ENCODE assay signal across 9 cellular contexts in genomic region chr20:37347347-37347823, GRCh38. TPM values are rescaled to one million over a fixed set of nuclear protein-coding genes. Genes with fewer than 3 reads are reported as not detected.
A peak's percentile ranks its signal among the peaks of the same experiment; 100 is the strongest.
DNase-seq lines count a peak whose midpoint lies in the region; ATAC-seq, FAIRE-seq and TF ChIP-seq lines count a peak whose summit lies in the region.
"Had no signal": no experiment of that assay in that cellular context is flagged by ENCODE, and none has a peak within 500 bp of the region (broad histone marks: within the 10 kb centered on the region; RNA-seq: fewer than 3 reads in every experiment).

No MANE protein-coding gene starts in this region.

- CTCF ChIA-PET in HepG2 (lab: Yijun Ruan, JAX; ENCODE audit: low intra/inter-chr PET ratio, low total read pairs): no interaction called here

- peaks cover 58% of the 10 kb centered on the region for H4K20me1 ChIP-seq in HepG2 (ENCODE audit: insufficient read depth, low read length)

- no peak for TF ChIP-seq RAD21 in HepG2 (CRISPR knock-in tag; IDR thresholded peaks at IDR 0.05)

- ATAC-seq in HepG2 (no peak), right lobe of liver (no peak), GM18502 (IDR thresholded peaks at IDR 0.05; ENCODE audit: poor library complexity, unreplicated experiment) (no peak)

- in situ Hi-C loops in HepG2 (cut with HindIII; ENCODE audit: extremely low pct_ligation_motif_present, low pct_unique_long_range_greater_than_20kb) (no loop called here), astrocyte of the spinal cord (cut with HindIII; ENCODE audit: low sequenced_read_pairs) (no loop called here)

- H3K79me2 ChIP-seq in HepG2 (ENCODE audit: insufficient read depth, low read length): peaks cover 70% of the 10 kb centered on the region

- H3K9ac ChIP-seq in HepG2 (ENCODE audit: insufficient read depth, low read depth, low read length): peak overlapping the region; percentile 77; the same call in 1 of the 2 replicates
- H3K9ac ChIP-seq: KMS-11 had no signal

- intact Hi-C loops in HepG2 (cut with micrococcal nuclease; ENCODE audit: unreplicated experiment) (no loop called here), right lobe of liver (cut with DNase I) (no loop called here), vagina (cut with DNase I) (no loop called here)

- H3K4me3 ChIP-seq in HepG2 (replicated peaks in 1 of 3; ENCODE audit: insufficient read depth in 1 of 3, low read depth in 2 of 3, low read length in 3 of 3): peak overlapping the region in 2 of 3 experiments; percentile 78 to 80; a peak in 1 of 6 replicates
- H3K4me3 ChIP-seq in right lobe of liver: no peak overlapping the region
- peak overlapping the region; percentile 54 for H3K4me3 ChIP-seq in astrocyte of the spinal cord (ENCODE audit: low read depth, low read length)
- H3K4me3 ChIP-seq in mesodermal cell (ENCODE audit: extremely low read depth, insufficient read depth, low read length, poor library complexity, severe bottlenecking): peak overlapping the region; percentile 67
- H3K4me3 ChIP-seq in vagina: peak overlapping the region; percentile 84 to 88

- peaks cover 77% of the 10 kb centered on the region for H3K4me1 ChIP-seq in HepG2 (ENCODE audit: insufficient read depth, low read length)
- H3K4me1 ChIP-seq in right lobe of liver: peaks cover 0 to 12% (median 3%) of the 10 kb centered on the region in 4 donors
- H3K4me1 ChIP-seq in mesodermal cell (ENCODE audit: control insufficient read depth, insufficient read depth, low read length, poor library complexity, severe bottlenecking): peaks cover 18% of the 10 kb centered on the region
- peaks cover 63% of the 10 kb centered on the region for H3K4me1 ChIP-seq in vagina

- TF ChIP-seq POLR2A in HepG2 (IDR thresholded peaks at IDR 0.05; ENCODE audit: insufficient read depth in 1 of 2, low read depth in 2 of 2, low read length in 2 of 2) (no peak), right lobe of liver (IDR thresholded peaks at IDR 0.05) (no peak), vagina (IDR thresholded peaks at IDR 0.05) (no peak)

- H3K9me3 ChIP-seq in HepG2 (ENCODE audit: low read length) (no peaks in the 10 kb centered on the region), right lobe of liver (no peaks in the 10 kb centered on the region), mesodermal cell (ENCODE audit: control insufficient read depth, low read length) (no peaks in the 10 kb centered on the region), vagina (no peaks in the 10 kb centered on the region)

- no peak overlapping the region for H2AFZ ChIP-seq in HepG2 (ENCODE audit: low read length)

- H3K27ac ChIP-seq in HepG2 (ENCODE audit: extremely low read length, insufficient read depth, low read length) (no peak overlapping the region), right lobe of liver (no peak overlapping the region), mesodermal cell (ENCODE audit: low read depth, low read length, severe bottlenecking) (peak overlapping the region; percentile 19), vagina (peak overlapping the region; percentile 94)
- H3K27ac ChIP-seq: KMS-11 had no signal

- TSS peak; percentile 35 for BruUV-seq in HepG2 (replicated peaks; lab: Mats Ljungman, UMichigan)

- H3K36me3 ChIP-seq in HepG2 (replicated peaks in 1 of 2; ENCODE audit: control insufficient read depth in 1 of 2, insufficient read depth in 2 of 2, low read length in 2 of 2) (peaks cover 19 to 46% of the 10 kb centered on the region in 2 experiments), right lobe of liver (no peaks in the 10 kb centered on the region), mesodermal cell (ENCODE audit: control insufficient read depth, insufficient read depth, low read length) (peaks cover 55% of the 10 kb centered on the region), vagina (no peaks in the 10 kb centered on the region)

- POLR2A ChIA-PET in HepG2 (lab: Yijun Ruan, JAX): interaction anchor here (0.8 to 4.0 kb wide), 7 partner anchors 8 to 58 kb away, joined by 3 to 59 read pairs (median 7); partner anchors contain the start of gene MANBAL

- peak overlapping the region; percentile 72 for H3K4me2 ChIP-seq in HepG2 (ENCODE audit: low read depth, low read length)
- H3K4me2 ChIP-seq: KMS-11 had no signal

- H3K27me3 ChIP-seq in HepG2 (ENCODE audit: control insufficient read depth in 1 of 2, insufficient read depth in 2 of 2, low read length in 2 of 2): peaks cover 0 to 5% of the 10 kb centered on the region in 2 experiments; a peak in 1 of 5 replicates
- H3K27me3 ChIP-seq in right lobe of liver: no peaks in the 10 kb centered on the region
- no peaks in the 10 kb centered on the region for H3K27me3 ChIP-seq in vagina

- no peak for FAIRE-seq in HepG2 (lab: Jason Lieb, UNC)

- DNase-seq in HepG2 (ENCODE audit: low spot score) (no peak), right lobe of liver (no peak), astrocyte of the spinal cord (ENCODE audit: low read depth, low spot score) (no peak), vagina (ENCODE audit: extremely low spot score in 2 of 2) (no peak), NCI-H774 (lab: John Stamatoyannopoulos, UW) (no peak), HT-29 (ENCODE audit: low spot score) (no peak)

- TF ChIP-seq EP300 in HepG2 (IDR thresholded peaks at IDR 0.05; ENCODE audit: low read depth in 2 of 2, low read length in 2 of 2): no peak
- TF ChIP-seq EP300 in HepG2 (CRISPR knock-in tag; IDR thresholded peaks at IDR 0.05; ENCODE audit: borderline replicate concordance): no peak

- 95% methylated on average over 7 of the region's 7 CpGs for whole genome bisulfite sequencing in HepG2 (ENCODE audit: low lambda C conversion rate)
- WGBS in right lobe of liver (ENCODE audit: insufficient coverage, low coverage, low lambda C conversion rate, missing lambda C conversion rate): 96% methylated on average over 4 of the region's 7 CpGs
- WGBS in mesodermal cell (ENCODE audit: insufficient coverage in 2 of 2), 2 experiments: 93 to 100% methylated on average over 4 to 5 of the region's 7 CpGs

- TF ChIP-seq CTCF in HepG2 (CRISPR knock-in tag; IDR thresholded peaks at IDR 0.05) (no peak), right lobe of liver (IDR thresholded peaks at IDR 0.05) (no peak), astrocyte of the spinal cord (IDR thresholded peaks at IDR 0.05; ENCODE audit: low read depth, low read length) (no peak), vagina (IDR thresholded peaks at IDR 0.05) (no peak)

RNA-seq across cellular contexts. Expression of gene SRC, which starts 1.4 kb away (rescaled TPM):
- 54.7 and 59.7 TPM in 2 replicates for total RNA-seq in HepG2 (2016; rRNA removed; fragmentation: Illumina TruSeq; extraction: Trizol)
- total RNA-seq in HepG2 (2016; cell fraction: cytosol; rRNA removed; fragmentation: Illumina TruSeq; extraction: Trizol; ENCODE audit: low read depth): 18.4 and 21.0 TPM in 2 replicates
- total RNA-seq in HepG2 (2016; cell fraction: insoluble cytoplasmic fraction; rRNA removed; fragmentation: Illumina TruSeq; extraction: Trizol): 48.2 and 56.8 TPM in 2 replicates
- 25.3 and 30.3 TPM in 2 replicates for total RNA-seq in HepG2 (2016; cell fraction: membrane; rRNA removed; fragmentation: Illumina TruSeq; extraction: Trizol)
- total RNA-seq in HepG2 (2016; cell fraction: nucleus; rRNA removed; fragmentation: Illumina TruSeq; extraction: Trizol): 60.1 and 65.6 TPM in 2 replicates
- polyA plus RNA-seq in HepG2 (2011; rRNA removed): 192 and 229 TPM in 2 replicates
- polyA plus RNA-seq in HepG2 (2011; cell fraction: cytosol; rRNA removed): 97.4 and 112 TPM in 2 replicates
- polyA plus RNA-seq in HepG2 (2011; cell fraction: nucleus; rRNA removed): 448 and 459 TPM in 2 replicates
- 148 and 158 TPM in 2 replicates for polyA plus RNA-seq in HepG2 (2012)
- polyA plus RNA-seq in HepG2 (2016; cell fraction: cytosol; fragmentation: Illumina TruSeq; extraction: Trizol; ENCODE audit: low read depth): 3.4 and 4.0 TPM in 2 replicates
- 43.5 and 52.9 TPM in 2 replicates for polyA plus RNA-seq in HepG2 (2016; cell fraction: insoluble cytoplasmic fraction; fragmentation: Illumina TruSeq; extraction: Trizol; ENCODE audit: low read depth)
- 13.5 and 16.0 TPM in 2 replicates for polyA plus RNA-seq in HepG2 (2016; cell fraction: membrane; fragmentation: Illumina TruSeq; extraction: Trizol; ENCODE audit: low read depth)
- polyA plus RNA-seq in HepG2 (2016; cell fraction: nucleus; fragmentation: Illumina TruSeq; extraction: Trizol; ENCODE audit: insufficient read depth, low read depth): 92.1 and 101 TPM in 2 replicates
- polyA minus RNA-seq in HepG2 (2011; rRNA and poly(A)+ RNA removed; ENCODE audit: low replicate concordance): 0.87 and 280 TPM in 2 replicates
- polyA minus RNA-seq in HepG2 (2011; cell fraction: cytosol; rRNA and poly(A)+ RNA removed): 92.5 and 127 TPM in 2 replicates
- polyA minus RNA-seq in HepG2 (2011; cell fraction: nucleus; rRNA and poly(A)+ RNA removed): 209 and 267 TPM in 2 replicates
- total RNA-seq in right lobe of liver: 10 to 100 TPM in 4 of 6 experiments, 1 to 10 TPM in 2; 3.1 to 17.3 (median 11.2) TPM
- polyA plus RNA-seq in mesodermal cell (2013, experiment 1 of 2): 97.8 TPM
- 102 TPM for polyA plus RNA-seq in mesodermal cell (2013, experiment 2 of 2)
- 48.6 TPM for total RNA-seq in vagina
- total RNA-seq in HT-29 (2014; rRNA removed; shearing (Covaris generic)): 113 and 161 TPM in 2 replicates

RNA-seq across cellular contexts. Expression of gene MANBAL, which starts 57.9 kb away (rescaled TPM):
- total RNA-seq in HepG2 (2016; rRNA removed; fragmentation: Illumina TruSeq; extraction: Trizol): 16.5 and 18.6 TPM in 2 replicates
- 10.8 and 15.2 TPM in 2 replicates for total RNA-seq in HepG2 (2016; cell fraction: cytosol; rRNA removed; fragmentation: Illumina TruSeq; extraction: Trizol; ENCODE audit: low read depth)
- 15.1 and 16.2 TPM in 2 replicates for total RNA-seq in HepG2 (2016; cell fraction: insoluble cytoplasmic fraction; rRNA removed; fragmentation: Illumina TruSeq; extraction: Trizol)
- 25.3 and 29.5 TPM in 2 replicates for total RNA-seq in HepG2 (2016; cell fraction: membrane; rRNA removed; fragmentation: Illumina TruSeq; extraction: Trizol)
- 15.3 and 19.6 TPM in 2 replicates for total RNA-seq in HepG2 (2016; cell fraction: nucleus; rRNA removed; fragmentation: Illumina TruSeq; extraction: Trizol)
- polyA plus RNA-seq in HepG2 (2011; rRNA removed): 70.2 and 74.1 TPM in 2 replicates
- polyA plus RNA-seq in HepG2 (2011; cell fraction: cytosol; rRNA removed): 93.3 and 98.4 TPM in 2 replicates
- 35.2 and 44.3 TPM in 2 replicates for polyA plus RNA-seq in HepG2 (2011; cell fraction: nucleus; rRNA removed)
- 45.7 and 46.8 TPM in 2 replicates for polyA plus RNA-seq in HepG2 (2012)
- 48.1 and 71.4 TPM in 2 replicates for polyA plus RNA-seq in HepG2 (2016; cell fraction: cytosol; fragmentation: Illumina TruSeq; extraction: Trizol; ENCODE audit: low read depth)
- polyA plus RNA-seq in HepG2 (2016; cell fraction: insoluble cytoplasmic fraction; fragmentation: Illumina TruSeq; extraction: Trizol; ENCODE audit: low read depth): 55.8 and 57.5 TPM in 2 replicates
- polyA plus RNA-seq in HepG2 (2016; cell fraction: membrane; fragmentation: Illumina TruSeq; extraction: Trizol; ENCODE audit: low read depth): 67.6 and 91.3 TPM in 2 replicates
- polyA plus RNA-seq in HepG2 (2016; cell fraction: nucleus; fragmentation: Illumina TruSeq; extraction: Trizol; ENCODE audit: insufficient read depth, low read depth): 68.3 and 69.5 TPM in 2 replicates
- polyA minus RNA-seq in HepG2 (2011; rRNA and poly(A)+ RNA removed; ENCODE audit: low replicate concordance): 47.1 and 62.0 TPM in 2 replicates
- polyA minus RNA-seq in HepG2 (2011; cell fraction: cytosol; rRNA and poly(A)+ RNA removed): 11.5 and 14.7 TPM in 2 replicates
- 7.6 and 12.7 TPM in 2 replicates for polyA minus RNA-seq in HepG2 (2011; cell fraction: nucleus; rRNA and poly(A)+ RNA removed)
- 10 to 100 TPM; 11.4 to 16.0 (median 12.8) TPM for total RNA-seq in right lobe of liver
- polyA plus RNA-seq in mesodermal cell (2013, experiment 1 of 2): 69.0 TPM
- 60.5 TPM for polyA plus RNA-seq in mesodermal cell (2013, experiment 2 of 2)
- total RNA-seq in vagina: 54.3 TPM
- 28.0 and 33.1 TPM in 2 replicates for total RNA-seq in HT-29 (2014; rRNA removed; shearing (Covaris generic))

Comparison
In these comparisons a context has a peak if more than half of its experiments do, and no peak if none do; other contexts are left out.
1. H3K4me3 ChIP-seq: peak in HepG2 (2 of 3), astrocyte of the spinal cord (single experiment), mesodermal cell (single experiment) and vagina (2 of 2); none in right lobe of liver (0 of 3).
2. H3K27ac ChIP-seq: peak in mesodermal cell (single experiment) and vagina (single experiment); none in HepG2 (single experiment) and right lobe of liver (0 of 3).